In the genomic region with DNA sequence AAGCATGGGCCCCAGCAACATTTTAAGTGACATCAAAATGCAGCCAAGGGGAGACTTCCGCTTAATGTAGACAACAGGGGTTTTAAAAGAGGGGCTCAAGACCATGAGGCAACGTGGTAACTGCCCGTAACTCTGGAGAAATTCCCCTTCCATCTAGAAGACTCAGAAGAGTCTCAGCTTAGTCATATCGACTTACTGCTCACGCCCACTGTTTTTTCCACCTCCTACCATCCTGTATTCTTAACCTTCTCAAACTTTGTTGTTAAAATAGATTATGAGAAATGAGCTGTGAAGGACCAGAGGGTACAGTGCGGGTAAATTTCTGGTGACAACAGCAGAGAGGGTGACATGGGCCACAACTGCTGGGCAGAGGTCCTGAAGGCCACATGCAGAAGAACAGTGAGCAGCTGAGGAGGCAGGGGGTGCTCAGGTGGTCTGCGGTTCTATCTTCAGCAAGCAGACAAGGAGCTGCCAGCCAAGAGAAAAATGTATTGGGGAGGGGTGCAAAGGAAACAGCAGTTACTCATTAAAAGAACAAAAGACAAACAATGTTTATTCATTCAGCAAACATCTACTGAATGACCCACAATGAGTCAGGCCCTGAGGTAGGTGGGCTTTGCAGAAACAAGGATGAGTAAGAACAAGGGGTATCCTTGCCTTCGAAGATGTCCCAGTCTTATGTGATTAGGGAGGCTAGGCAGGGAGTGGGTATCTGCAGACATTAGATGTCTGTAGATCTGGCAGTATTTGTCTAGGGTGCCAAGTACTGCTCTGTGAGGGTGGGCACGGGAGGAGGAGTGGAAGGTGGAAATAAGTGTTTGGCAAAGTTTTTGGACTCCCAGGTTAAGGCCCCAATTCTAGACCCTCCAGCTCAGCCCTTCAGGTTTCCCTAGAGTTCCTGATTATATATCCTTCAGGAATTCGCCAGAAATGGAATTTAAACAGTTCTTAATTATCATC, we compare ENCODE assay signal across 9 cellular contexts.
DNase-seq lines count a peak whose midpoint lies in the region; ATAC-seq and TF ChIP-seq lines count a peak whose summit lies in the region.
"Had no signal": no experiment of that assay in that cellular context is flagged by ENCODE, and none has a peak within 500 bp of the region (broad histone marks: within the 10 kb centered on the region; RNA-seq: fewer than 3 reads in every experiment).

No MANE protein-coding gene starts in this region.

- peak overlapping the region; percentile 47 for H3K27ac ChIP-seq in AG04450 (ENCODE audit: low read depth, low read length)
- H3K27ac ChIP-seq: cardiac muscle cell had no signal

- CTCF ChIA-PET in AG04450 (lab: Charles Lee) = interaction anchor here (0.5 to 2.5 kb wide), 2 partner anchors 16 to 393 kb away, joined by 4 to 11 read pairs; no protein-coding TSS in a partner anchor

- ATAC-seq in GM19455 (IDR thresholded peaks at IDR 0.05; ENCODE audit: unreplicated experiment) (peak; percentile 86), HG03457 (IDR thresholded peaks at IDR 0.05; ENCODE audit: unreplicated experiment) (peak; percentile 95)

- peaks cover 59% of the 10 kb centered on the region for H3K4me1 Mint-ChIP-seq in activated naive CD8-positive, alpha-beta T cell treated with anti-CD3 and anti-CD28 coated beads for 36 hours

- POLR2A ChIA-PET in AG04450 (lab: Yijun Ruan, JAX) = no interaction called here

- no peaks in the 10 kb centered on the region for H3K27me3 Mint-ChIP-seq in activated naive CD8-positive, alpha-beta T cell treated with anti-CD3 and anti-CD28 coated beads for 36 hours

- H3K27ac Mint-ChIP-seq in activated naive CD8-positive, alpha-beta T cell treated with anti-CD3 and anti-CD28 coated beads for 36 hours = peak overlapping the region; percentile 96

- no peaks in the 10 kb centered on the region for H3K9me3 ChIP-seq in AG04450 (ENCODE audit: control insufficient read depth, insufficient read depth, low read length)

- TF ChIP-seq CTCF in AG04450 (IDR thresholded peaks at IDR 0.05; ENCODE audit: low read depth, low read length) = no peak

- DNase-seq in AG04450 (ENCODE audit: low read depth, low spot score) (no peak), occipital lobe (lab: John Stamatoyannopoulos, UW) (no peak), superior temporal gyrus (ENCODE audit: extremely low spot score) (no peak), NCI-H1092 treated with DMSO at 0.1 percent for 48 hours (lab: John Stamatoyannopoulos, UW) (no peak)
- peak; percentile 48 for DNase-seq in activated naive CD8-positive, alpha-beta T cell treated with anti-CD3 and anti-CD28 coated beads for 36 hours
- DNase-seq in stimulated activated CD8-positive, alpha-beta memory T cell treated with anti-CD3 and anti-CD28 coated beads, Interleukin-15, amount 100 ng/mL, for 48 hours (ENCODE audit: low read depth in 2 of 2) = peak; percentile 25 to 29

- H3K4me3 Mint-ChIP-seq in activated naive CD8-positive, alpha-beta T cell treated with anti-CD3 and anti-CD28 coated beads for 36 hours = peak overlapping the region; percentile 51

- H3K4me3 ChIP-seq in AG04450 (ENCODE audit: low read depth, low read length) = no peak overlapping the region
- H3K4me3 ChIP-seq: cardiac muscle cell had no signal

- H3K9me3 Mint-ChIP-seq in activated naive CD8-positive, alpha-beta T cell treated with anti-CD3 and anti-CD28 coated beads for 36 hours = no peaks in the 10 kb centered on the region

- peaks cover 39% of the 10 kb centered on the region for H3K36me3 Mint-ChIP-seq in activated naive CD8-positive, alpha-beta T cell treated with anti-CD3 and anti-CD28 coated beads for 36 hours

- no peaks in the 10 kb centered on the region for H3K27me3 ChIP-seq in AG04450 (ENCODE audit: control insufficient read depth, insufficient read depth, low read length)
- H3K27me3 ChIP-seq: cardiac muscle cell had no signal

Comparison
In these comparisons a context has a peak if more than half of its experiments do, and no peak if none do; other contexts are left out.
1. DNase-seq: peak in activated naive CD8-positive, alpha-beta T cell treated with anti-CD3 and anti-CD28 coated beads for 36 hours (single experiment) and stimulated activated CD8-positive, alpha-beta memory T cell treated with anti-CD3 and anti-CD28 coated beads, Interleukin-15, amount 100 ng/mL, for 48 hours (2 of 2); none in AG04450 (single experiment), occipital lobe (single experiment), superior temporal gyrus (single experiment) and NCI-H1092 treated with DMSO at 0.1 percent for 48 hours (single experiment).